24 cellular contexts compared by ENCODE assay signal in genomic region chr14:58777541-58777979, GRCh38.
DNase-seq lines count a peak whose midpoint lies in the region; FAIRE-seq and TF ChIP-seq lines count a peak whose summit lies in the region.
"Had no signal": no experiment of that assay in that cellular context is flagged by ENCODE, and none has a peak within 500 bp of the region (broad histone marks: within the 10 kb centered on the region; RNA-seq: fewer than 3 reads in every experiment).

No MANE protein-coding gene starts in this region.

- no peak overlapping the region for H3K4me3 Mint-ChIP-seq in CD14-positive monocyte
- H3K4me3 Mint-ChIP-seq: activated T-cell treated with anti-CD3 and anti-CD28 coated beads, Interleukin-2, amount 50 U/mL, for 4 hours; CD4-positive, CD25-positive, alpha-beta regulatory T cell; immature natural killer cell; naive thymus-derived CD4-positive, alpha-beta T cell; T-cell had no signal

- intact Hi-C loops in kidney (cut with DNase I): no loop called here
- intact Hi-C loops in CD14-positive monocyte (cut with micrococcal nuclease): no loop called here

- peak overlapping the region; percentile 6; the same call in 1 of the 2 replicates for H3K4me3 ChIP-seq in SJCRH30
- H3K4me3 ChIP-seq in kidney (ENCODE audit: low read length in 2 of 2): no peak overlapping the region
- H3K4me3 ChIP-seq: body of pancreas, esophagus muscularis mucosa, GM23248, tibial nerve had no signal

- TF ChIP-seq CTCF in kidney (IDR thresholded peaks at IDR 0.05; ENCODE audit: borderline replicate concordance, extremely low read depth, insufficient read depth) (no peak), CD14-positive monocyte (IDR thresholded peaks at IDR 0.05) (no peak), GM10266 (IDR thresholded peaks at IDR 0.05; ENCODE audit: control insufficient read depth, insufficient read depth, low read depth, missing control alignments) (no peak)

- H3K27ac Mint-ChIP-seq in CD14-positive monocyte: no peak overlapping the region
- H3K27ac Mint-ChIP-seq: CD4-positive, CD25-positive, alpha-beta regulatory T cell; immature natural killer cell; naive thymus-derived CD4-positive, alpha-beta T cell; T-cell had no signal

- peaks cover 0 to 2% (median 0%) of the 10 kb centered on the region in 3 donors for H3K27me3 Mint-ChIP-seq in CD14-positive monocyte (ENCODE audit: low read depth in 3 of 3)

- H3K9me3 ChIP-seq in SJCRH30 (replicated peaks): no peaks in the 10 kb centered on the region
- no peaks in the 10 kb centered on the region for H3K9me3 ChIP-seq in kidney (ENCODE audit: control insufficient read depth in 1 of 2, low read length in 2 of 2)
- H3K9me3 ChIP-seq: body of pancreas, esophagus muscularis mucosa, tibial nerve had no signal

- no peaks in the 10 kb centered on the region for H3K4me1 Mint-ChIP-seq in CD14-positive monocyte
- H3K4me1 Mint-ChIP-seq: CD4-positive, CD25-positive, alpha-beta regulatory T cell; immature natural killer cell; T-cell had no signal

- H3K9me3 Mint-ChIP-seq in CD14-positive monocyte: peaks cover 0 to 13% (median 3%) of the 10 kb centered on the region in 7 donors
- H3K9me3 Mint-ChIP-seq: activated T-cell treated with anti-CD3 and anti-CD28 coated beads, Interleukin-2, amount 50 U/mL, for 4 hours; CD4-positive, CD25-positive, alpha-beta regulatory T cell; T-cell had no signal

- H3K9ac ChIP-seq in kidney (ENCODE audit: low read length in 2 of 2): no peak overlapping the region
- H3K9ac ChIP-seq: GM23248 had no signal

- peak in 2 of 3 experiments; percentile 49 to 71 for DNase-seq in NCI-H1417 (lab: John Stamatoyannopoulos, UW)
- DNase-seq in NCI-H1417 treated with DMSO at 0.1 percent for 48 hours (lab: John Stamatoyannopoulos, UW): no peak
- DNase-seq in SJCRH30: peak; percentile 46 to 50
- peak; percentile 95 for DNase-seq in left kidney (ENCODE audit: low read depth, low spot score)
- no peak for DNase-seq in urothelium cell line (ENCODE audit: low spot score)
- DNase-seq in kidney: no peak
- no peak for DNase-seq in CD14-positive monocyte (ENCODE audit: low spot score)
- DNase-seq in GM10266 (ENCODE audit: extremely low spot score): no peak
- DNase-seq: activated CD4-positive, alpha-beta T cell treated with anti-CD3 and anti-CD28 coated beads, Interleukin-2, amount 50 U/mL, for 48 hours; activated naive CD4-positive, alpha-beta T cell treated with anti-CD3 and anti-CD28 coated beads, Interleukin-2, amount 50 U/mL, for 16 hours; activated T-cell treated with anti-CD3 and anti-CD28 coated beads, Interleukin-2, amount 50 U/mL, for 4 hours; body of pancreas; CD4-positive, CD25-positive, alpha-beta regulatory T cell; dermis blood vessel endothelial cell; GM23248; immature natural killer cell; mammary epithelial cell; naive thymus-derived CD4-positive, alpha-beta T cell; NCI-H2227 treated with DMSO at 0.1 percent for 48 hours; stimulated activated naive CD4-positive, alpha-beta T cell; T-cell; WERI-Rb-1 had no signal

- H3K4me1 ChIP-seq in SJCRH30 (peaks cover 12% of the 10 kb centered on the region), kidney (ENCODE audit: control insufficient read depth in 1 of 2, insufficient read depth in 1 of 2, low read depth in 1 of 2, low read length in 2 of 2) (no peaks in the 10 kb centered on the region)
- H3K4me1 ChIP-seq: body of pancreas, esophagus muscularis mucosa, tibial nerve had no signal

- H3K36me3 Mint-ChIP-seq in CD14-positive monocyte: no peaks in the 10 kb centered on the region
- H3K36me3 Mint-ChIP-seq: CD4-positive, CD25-positive, alpha-beta regulatory T cell; immature natural killer cell; naive thymus-derived CD4-positive, alpha-beta T cell; T-cell had no signal

- H3K27ac ChIP-seq in SJCRH30: no peak overlapping the region
- no peak overlapping the region for H3K27ac ChIP-seq in kidney (ENCODE audit: low read depth in 2 of 2, low read length in 2 of 2)
- H3K27ac ChIP-seq: body of pancreas, esophagus muscularis mucosa, GM23248, tibial nerve, WERI-Rb-1 had no signal

- peak; percentile 89 for FAIRE-seq in urothelium cell line (lab: Jason Lieb, UNC)
- no peak for FAIRE-seq in kidney (lab: Jason Lieb, UNC)

- H3K36me3 ChIP-seq in SJCRH30 (no peaks in the 10 kb centered on the region), kidney (ENCODE audit: control insufficient read depth in 1 of 2, insufficient read depth in 2 of 2, low read length in 2 of 2) (no peaks in the 10 kb centered on the region)
- H3K36me3 ChIP-seq: esophagus muscularis mucosa, tibial nerve, WERI-Rb-1 had no signal

- no peaks in the 10 kb centered on the region for H3K27me3 ChIP-seq in SJCRH30
- H3K27me3 ChIP-seq: body of pancreas, esophagus muscularis mucosa, tibial nerve had no signal

Comparison
In these comparisons a context has a peak if more than half of its experiments do, and no peak if none do; other contexts are left out.
1. DNase-seq: peak in NCI-H1417 (2 of 3), SJCRH30 (2 of 2) and left kidney (single experiment); none in NCI-H1417 treated with DMSO at 0.1 percent for 48 hours (single experiment), urothelium cell line (single experiment), kidney (single experiment), CD14-positive monocyte (single experiment) and GM10266 (single experiment).